In genomic region chr19:2462635-2463421, GRCh38 we compare ENCODE assay signal across 1 cellular context.
TF ChIP-seq lines count a peak whose summit lies in the region.

No MANE protein-coding gene starts in this region.

TF ChIP-seq in HepG2, 621 proteins besides CTCF, POLR2A, EP300 and RAD21 (continued from another document and continues in another):
- TF ChIP-seq GMEB1 (CRISPR knock-in tag; IDR thresholded peaks at IDR 0.05; ENCODE audit: borderline replicate concordance) (peak; percentile 62; the same call in 1 of the 2 replicates), SKIL (CRISPR knock-in tag; IDR thresholded peaks at IDR 0.05; ENCODE audit: borderline replicate concordance) (no peak), ZFP82 (CRISPR knock-in tag; IDR thresholded peaks at IDR 0.05; ENCODE audit: borderline replicate concordance) (peak; percentile 81; the same call in 1 of the 2 replicates), PITX1 (CRISPR knock-in tag; IDR thresholded peaks at IDR 0.05) (peak; percentile 71; the same call in 1 of the 2 replicates), ZBTB14 (CRISPR knock-in tag; IDR thresholded peaks at IDR 0.05) (no peak), DBP (CRISPR knock-in tag; IDR thresholded peaks at IDR 0.05; ENCODE audit: not compliant biosample characterization) (no peak), NONO (IDR thresholded peaks at IDR 0.05) (0 out of 2 replicates have a peak, but pooled peaks have one; percentile 68), NONO (CRISPR knock-in tag; conservative IDR thresholded peaks at IDR 0.05) (peak; percentile 87), MAFK (conservative IDR thresholded peaks at IDR 0.05 in 1 of 2, IDR thresholded peaks at IDR 0.05 in 1 of 2; ENCODE audit: low read length in 2 of 2) (no peak), ZNF674 (CRISPR knock-in tag; IDR thresholded peaks at IDR 0.05; ENCODE audit: low read depth) (no peak), SPEN (CRISPR knock-in tag; IDR thresholded peaks at IDR 0.05; ENCODE audit: low read depth) (peak; percentile 68), ATF5 (CRISPR knock-in tag; IDR thresholded peaks at IDR 0.05; ENCODE audit: low read depth) (no peak), ARHGAP35 (CRISPR knock-in tag; IDR thresholded peaks at IDR 0.05; ENCODE audit: borderline replicate concordance) (peak; percentile 68; the same call in 1 of the 2 replicates), RFX1 (IDR thresholded peaks at IDR 0.05) (no peak), MAFG (CRISPR knock-in tag; IDR thresholded peaks at IDR 0.05) (no peak), ZMYM3 (CRISPR knock-in tag; IDR thresholded peaks at IDR 0.05) (peak; percentile 93), ADNP (CRISPR knock-in tag; IDR thresholded peaks at IDR 0.05) (no peak), MAZ (IDR thresholded peaks at IDR 0.05; ENCODE audit: borderline replicate concordance, low read depth, low read length) (peak; percentile 90; the same call in 1 of the 2 replicates), MAZ (CRISPR knock-in tag; IDR thresholded peaks at IDR 0.05; ENCODE audit: low read depth) (peak; percentile 62; the same call in 1 of the 2 replicates), ZNF574 (CRISPR knock-in tag; IDR thresholded peaks at IDR 0.05) (peak; percentile 79), ZFP62 (CRISPR knock-in tag; IDR thresholded peaks at IDR 0.05) (no peak), ZNF230 (CRISPR knock-in tag; IDR thresholded peaks at IDR 0.05) (peak; percentile 77; the same call in 1 of the 2 replicates), DNMT3B (CRISPR knock-in tag; conservative IDR thresholded peaks at IDR 0.05) (0 out of 2 replicates have a peak, but pooled peaks have one; percentile 32), ZNF792 (CRISPR knock-in tag; IDR thresholded peaks at IDR 0.05) (0 out of 2 replicates have a peak, but pooled peaks have one; percentile 36), ZBTB3 (CRISPR knock-in tag; IDR thresholded peaks at IDR 0.05; ENCODE audit: borderline replicate concordance, low read depth) (peak; percentile 83; the same call in 1 of the 2 replicates), MED1 (CRISPR knock-in tag; IDR thresholded peaks at IDR 0.05) (peak; percentile 90), GTF3A (CRISPR knock-in tag; conservative IDR thresholded peaks at IDR 0.05) (peak; percentile 80; the same call in 1 of the 2 replicates), MTF1 (CRISPR knock-in tag; IDR thresholded peaks at IDR 0.05) (0 out of 2 replicates have a peak, but pooled peaks have one; percentile 46), TBL1XR1 (IDR thresholded peaks at IDR 0.05; ENCODE audit: borderline replicate concordance, low read length, partially characterized antibody) (peak; percentile 91), BORCS8-MEF2B (CRISPR knock-in tag; IDR thresholded peaks at IDR 0.05) (peak; percentile 91), AHR (CRISPR knock-in tag; IDR thresholded peaks at IDR 0.05) (no peak), ATF2 (CRISPR knock-in tag; IDR thresholded peaks at IDR 0.05) (peak; percentile 62; the same call in 1 of the 2 replicates), ZNF800 (CRISPR knock-in tag; IDR thresholded peaks at IDR 0.05) (peak; percentile 88), ZNF841 (CRISPR knock-in tag; IDR thresholded peaks at IDR 0.05; ENCODE audit: borderline replicate concordance) (0 out of 2 replicates have a peak, but pooled peaks have one; percentile 45), CC2D1A (CRISPR knock-in tag; IDR thresholded peaks at IDR 0.05) (0 out of 2 replicates have a peak, but pooled peaks have one; percentile 31), ZNF225 (CRISPR knock-in tag; IDR thresholded peaks at IDR 0.05) (peak; percentile 58; the same call in 1 of the 2 replicates), AGO2 (optimal IDR thresholded peaks at IDR 0.05; ENCODE audit: low read depth, low read length) (no peak), HNRNPL (IDR thresholded peaks at IDR 0.05; ENCODE audit: low read depth, low read length) (peak; percentile 71; the same call in 1 of the 2 replicates), ZNF549 (CRISPR knock-in tag; IDR thresholded peaks at IDR 0.05) (no peak), ZC3H13 (CRISPR knock-in tag; IDR thresholded peaks at IDR 0.05) (0 out of 2 replicates have a peak, but pooled peaks have one; percentile 29), RBM22 (optimal IDR thresholded peaks at IDR 0.05; ENCODE audit: low read length) (peak; percentile 95), KDM5A (IDR thresholded peaks at IDR 0.05; ENCODE audit: borderline replicate concordance, low read length) (peak; percentile 33; the same call in 1 of the 2 replicates), HNF1A (IDR thresholded peaks at IDR 0.05; ENCODE audit: low read depth) (peak; percentile 43; the same call in 1 of the 2 replicates), HNF1A (CRISPR knock-in tag; IDR thresholded peaks at IDR 0.05; ENCODE audit: borderline replicate concordance) (peak; percentile 73; the same call in 1 of the 2 replicates), AKAP8 (CRISPR knock-in tag; IDR thresholded peaks at IDR 0.05) (0 out of 2 replicates have a peak, but pooled peaks have one; percentile 54), ZNF101 (CRISPR knock-in tag; IDR thresholded peaks at IDR 0.05; ENCODE audit: borderline replicate concordance, low read depth) (no peak), ISX (CRISPR knock-in tag; conservative IDR thresholded peaks at IDR 0.05) (no peak), SMC3 (IDR thresholded peaks at IDR 0.05; ENCODE audit: low read length) (no peak), ZSCAN12 (CRISPR knock-in tag; IDR thresholded peaks at IDR 0.05) (0 out of 2 replicates have a peak, but pooled peaks have one; percentile 87), ZBTB1 (CRISPR knock-in tag; IDR thresholded peaks at IDR 0.05; ENCODE audit: borderline replicate concordance) (no peak), HNF4A (CRISPR knock-in tag; IDR thresholded peaks at IDR 0.05) (peak; percentile 51)
